ENCODE assay signal across 18 cellular contexts in genomic region chrX:102341867-102342266, GRCh38.
DNase-seq lines count a peak whose midpoint lies in the region; ATAC-seq and TF ChIP-seq lines count a peak whose summit lies in the region.
"Had no signal": no experiment of that assay in that cellular context is flagged by ENCODE, and none has a peak within 500 bp of the region (broad histone marks: within the 10 kb centered on the region; RNA-seq: fewer than 3 reads in every experiment).

No MANE protein-coding gene starts in this region.

- H2AFZ ChIP-seq in OCI-LY1 (ENCODE audit: low read length), result no peak overlapping the region

- no peak overlapping the region for H3K27ac ChIP-seq in OCI-LY1 (ENCODE audit: low read depth, low read length, poor library complexity, severe bottlenecking)
- H3K27ac ChIP-seq in endodermal cell (ENCODE audit: low read depth, low read length), result no peak overlapping the region

- no peaks in the 10 kb centered on the region for H3K4me1 ChIP-seq in OCI-LY1 (ENCODE audit: insufficient read depth, low read length, severe bottlenecking)
- H3K4me1 ChIP-seq in endodermal cell (ENCODE audit: control insufficient read depth, insufficient read depth, low read length), result no peaks in the 10 kb centered on the region
- H3K4me1 ChIP-seq in mucosa of descending colon (ENCODE audit: low read depth), result no peaks in the 10 kb centered on the region

- no peaks in the 10 kb centered on the region for H3K36me3 Mint-ChIP-seq in endodermal cell (ENCODE audit: low read depth)
- peaks cover 3% of the 10 kb centered on the region for H3K36me3 Mint-ChIP-seq in mesothelial cell of epicardium
- H3K36me3 Mint-ChIP-seq: CD14-positive monocyte; stimulated activated naive B cell treated with anti-CD40 and anti-IgM and Interleukin-4, amounts not matched to agents 10 μg/mL and 1 μg/mL and 100 μg/mL, for 72 hours had no signal

- H3K4me3 Mint-ChIP-seq in endodermal cell (no peak overlapping the region), mesothelial cell of epicardium (no peak overlapping the region)
- H3K4me3 Mint-ChIP-seq: activated CD4-positive, alpha-beta memory T cell treated with anti-CD3 and anti-CD28 coated beads, Interleukin-2, amount 10 ng/mL, durations not matched to agents 7 days and 5 days; CD14-positive monocyte; dendritic cell treated with granulocyte-macrophage colony-stimulating factor and Interleukin-4, amounts not matched to agents 40 ng/mL and 50 ng/mL, for 4 days; stimulated activated naive B cell treated with anti-CD40 and anti-IgM and Interleukin-4, amounts not matched to agents 10 μg/mL and 1 μg/mL and 100 μg/mL, for 72 hours had no signal

- no peaks in the 10 kb centered on the region for H3F3A ChIP-seq in OCI-LY1 (ENCODE audit: insufficient read depth, low read length)

- H3K9me3 Mint-ChIP-seq in endodermal cell (peaks cover 33% of the 10 kb centered on the region), mesothelial cell of epicardium (peaks cover 40% of the 10 kb centered on the region)
- H3K9me3 Mint-ChIP-seq: activated CD4-positive, alpha-beta memory T cell treated with anti-CD3 and anti-CD28 coated beads, Interleukin-2, amount 10 ng/mL, durations not matched to agents 7 days and 5 days; activated T-helper 2 cell treated with anti-CD3 and anti-CD28 coated beads, Interferon-gamma antibody, Interleukin-2, Interleukin-4, amounts not matched to agents 10 μg/mL and 5 μg/mL and 100 μg/mL, durations not matched to agents 14 hours and 24 hours and 36 hours; dendritic cell treated with granulocyte-macrophage colony-stimulating factor and Interleukin-4, amounts not matched to agents 40 ng/mL and 50 ng/mL, for 4 days; stimulated activated naive B cell treated with anti-CD40 and anti-IgM and Interleukin-4, amounts not matched to agents 10 μg/mL and 1 μg/mL and 100 μg/mL, for 72 hours had no signal

- H3K27me3 ChIP-seq in OCI-LY1 (ENCODE audit: insufficient read depth, low read length) (no peaks in the 10 kb centered on the region), endodermal cell (ENCODE audit: control insufficient read depth, insufficient read depth, low read length, poor library complexity, severe bottlenecking) (no peaks in the 10 kb centered on the region), MG63 (no peaks in the 10 kb centered on the region)

- DNase-seq in AG10803 (ENCODE audit: low read depth), result no peak
- no peak for DNase-seq in endodermal cell
- no peak for DNase-seq in mesothelial cell of epicardium (ENCODE audit: low spot score in 2 of 2, unreplicated experiment in 2 of 2)
- no peak for DNase-seq in mucosa of descending colon
- DNase-seq in T1000 (lab: John Stamatoyannopoulos, UW), result no peak
- DNase-seq in MG63, result no peak
- no peak for DNase-seq in pons (ENCODE audit: low spot score)
- DNase-seq: activated CD4-positive, alpha-beta memory T cell treated with anti-CD3 and anti-CD28 coated beads, Interleukin-2, amount 10 ng/mL, durations not matched to agents 7 days and 5 days; amygdala; NCI-H510A treated with DMSO at 0.1 percent for 48 hours; nucleus accumbens; small intestine; stimulated activated naive B cell treated with anti-CD40 and anti-IgM and Interleukin-4, amounts not matched to agents 10 μg/mL and 1 μg/mL and 100 μg/mL, for 72 hours had no signal

- WGBS in endodermal cell (ENCODE audit: insufficient coverage in 1 of 2, insufficient read length in 1 of 2), 2 experiments, result 60% methylated on average over 1 of the region's 2 CpGs; no CpG with 5 or more reads in 1 of the 2 experiments

- ATAC-seq in mucosa of descending colon, result no peak
- ATAC-seq: K562; stimulated activated naive B cell treated with anti-CD40 and anti-IgM and Interleukin-4, amounts not matched to agents 10 μg/mL and 1 μg/mL and 100 μg/mL, for 72 hours had no signal

- H3K4me1 Mint-ChIP-seq in endodermal cell (no peaks in the 10 kb centered on the region), mesothelial cell of epicardium (no peaks in the 10 kb centered on the region)
- H3K4me1 Mint-ChIP-seq: activated CD4-positive, alpha-beta memory T cell treated with anti-CD3 and anti-CD28 coated beads, Interleukin-2, amount 10 ng/mL, durations not matched to agents 7 days and 5 days; CD14-positive monocyte; stimulated activated naive B cell treated with anti-CD40 and anti-IgM and Interleukin-4, amounts not matched to agents 10 μg/mL and 1 μg/mL and 100 μg/mL, for 72 hours had no signal

- no peaks in the 10 kb centered on the region for H4K20me1 ChIP-seq in OCI-LY1 (ENCODE audit: insufficient read depth, low read length)

- H3K36me3 ChIP-seq in OCI-LY1 (ENCODE audit: insufficient read depth, low read length) (no peaks in the 10 kb centered on the region), endodermal cell (ENCODE audit: control insufficient read depth, insufficient read depth, low read length) (no peaks in the 10 kb centered on the region), mucosa of descending colon (ENCODE audit: low read depth) (no peaks in the 10 kb centered on the region), MG63 (no peaks in the 10 kb centered on the region)

- H3K9ac ChIP-seq in OCI-LY1 (ENCODE audit: low read length) (no peak overlapping the region), endodermal cell (ENCODE audit: extremely low read depth, low read length, poor library complexity, severe bottlenecking) (no peak overlapping the region)

- H3K9me3 ChIP-seq in OCI-LY1 (ENCODE audit: low read length) (no peaks in the 10 kb centered on the region), endodermal cell (ENCODE audit: control insufficient read depth, low read length) (no peaks in the 10 kb centered on the region), mucosa of descending colon (no peaks in the 10 kb centered on the region), MG63 (no peaks in the 10 kb centered on the region)

- H3K9me2 ChIP-seq in OCI-LY1 (ENCODE audit: low read depth, low read length), result no peaks in the 10 kb centered on the region

- peak; percentile 28 for TF ChIP-seq CTCF in AG10803 (conservative IDR thresholded peaks at IDR 0.05; ENCODE audit: low read length)
- TF ChIP-seq CTCF in OCI-LY1 (IDR thresholded peaks at IDR 0.05; ENCODE audit: low read length), result peak; percentile 6; the same call in 1 of the 2 replicates
- TF ChIP-seq CTCF in endodermal cell (conservative IDR thresholded peaks at IDR 0.05), result peak; percentile 48
- peak; percentile 33 for TF ChIP-seq CTCF in mesothelial cell of epicardium (IDR thresholded peaks at IDR 0.05; ENCODE audit: unreplicated experiment)
- no peak for TF ChIP-seq CTCF in mucosa of descending colon (IDR thresholded peaks at IDR 0.05)

- H3K79me2 ChIP-seq in OCI-LY1 (ENCODE audit: insufficient read depth, low read length), result no peaks in the 10 kb centered on the region

- no peak overlapping the region for H3K4me2 ChIP-seq in OCI-LY1 (ENCODE audit: low read length)

- H3K27ac Mint-ChIP-seq in endodermal cell, result no peak overlapping the region
- no peak overlapping the region for H3K27ac Mint-ChIP-seq in mesothelial cell of epicardium
- H3K27ac Mint-ChIP-seq: activated CD4-positive, alpha-beta memory T cell treated with anti-CD3 and anti-CD28 coated beads, Interleukin-2, amount 10 ng/mL, durations not matched to agents 7 days and 5 days; activated T-helper 2 cell treated with anti-CD3 and anti-CD28 coated beads, Interferon-gamma antibody, Interleukin-2, Interleukin-4, amounts not matched to agents 10 μg/mL and 5 μg/mL and 100 μg/mL, durations not matched to agents 14 hours and 24 hours and 36 hours; CD14-positive monocyte; dendritic cell treated with granulocyte-macrophage colony-stimulating factor and Interleukin-4, amounts not matched to agents 40 ng/mL and 50 ng/mL, for 4 days; stimulated activated naive B cell treated with anti-CD40 and anti-IgM and Interleukin-4, amounts not matched to agents 10 μg/mL and 1 μg/mL and 100 μg/mL, for 72 hours had no signal

- intact Hi-C loops in mucosa of descending colon (cut with DNase I, micrococcal nuclease), result no loop called here

- H3K27me3 Mint-ChIP-seq in endodermal cell (ENCODE audit: insufficient read depth), result no peaks in the 10 kb centered on the region
- no peaks in the 10 kb centered on the region for H3K27me3 Mint-ChIP-seq in mesothelial cell of epicardium (ENCODE audit: low read depth)
- H3K27me3 Mint-ChIP-seq: dendritic cell treated with granulocyte-macrophage colony-stimulating factor and Interleukin-4, amounts not matched to agents 40 ng/mL and 50 ng/mL, for 4 days; stimulated activated naive B cell treated with anti-CD40 and anti-IgM and Interleukin-4, amounts not matched to agents 10 μg/mL and 1 μg/mL and 100 μg/mL, for 72 hours had no signal

- no peak overlapping the region for H3K4me3 ChIP-seq in AG10803 (ENCODE audit: low read length)
- no peak overlapping the region for H3K4me3 ChIP-seq in OCI-LY1 (ENCODE audit: low read depth, low read length, poor library complexity, severe bottlenecking)
- H3K4me3 ChIP-seq in endodermal cell (ENCODE audit: low read length), result no peak overlapping the region
- no peak overlapping the region for H3K4me3 ChIP-seq in mucosa of descending colon
- H3K4me3 ChIP-seq in MG63, result no peak overlapping the region
- H3K4me3 ChIP-seq: K562 had no signal
